Comparison of ENCODE assay signal across 1 cellular context in genomic region chr10:97578171-97578844, GRCh38.
TF ChIP-seq lines count a peak whose summit lies in the region.

No MANE protein-coding gene starts in this region.

TF ChIP-seq in GM12878, 131 proteins besides CTCF, POLR2A, EP300 and RAD21:
- no peak for TF ChIP-seq KLF5 (IDR thresholded peaks at IDR 0.05; ENCODE audit: partially characterized antibody)
- no peak for TF ChIP-seq EED (IDR thresholded peaks at IDR 0.05; ENCODE audit: low read depth)
- TF ChIP-seq, protein P1, sequence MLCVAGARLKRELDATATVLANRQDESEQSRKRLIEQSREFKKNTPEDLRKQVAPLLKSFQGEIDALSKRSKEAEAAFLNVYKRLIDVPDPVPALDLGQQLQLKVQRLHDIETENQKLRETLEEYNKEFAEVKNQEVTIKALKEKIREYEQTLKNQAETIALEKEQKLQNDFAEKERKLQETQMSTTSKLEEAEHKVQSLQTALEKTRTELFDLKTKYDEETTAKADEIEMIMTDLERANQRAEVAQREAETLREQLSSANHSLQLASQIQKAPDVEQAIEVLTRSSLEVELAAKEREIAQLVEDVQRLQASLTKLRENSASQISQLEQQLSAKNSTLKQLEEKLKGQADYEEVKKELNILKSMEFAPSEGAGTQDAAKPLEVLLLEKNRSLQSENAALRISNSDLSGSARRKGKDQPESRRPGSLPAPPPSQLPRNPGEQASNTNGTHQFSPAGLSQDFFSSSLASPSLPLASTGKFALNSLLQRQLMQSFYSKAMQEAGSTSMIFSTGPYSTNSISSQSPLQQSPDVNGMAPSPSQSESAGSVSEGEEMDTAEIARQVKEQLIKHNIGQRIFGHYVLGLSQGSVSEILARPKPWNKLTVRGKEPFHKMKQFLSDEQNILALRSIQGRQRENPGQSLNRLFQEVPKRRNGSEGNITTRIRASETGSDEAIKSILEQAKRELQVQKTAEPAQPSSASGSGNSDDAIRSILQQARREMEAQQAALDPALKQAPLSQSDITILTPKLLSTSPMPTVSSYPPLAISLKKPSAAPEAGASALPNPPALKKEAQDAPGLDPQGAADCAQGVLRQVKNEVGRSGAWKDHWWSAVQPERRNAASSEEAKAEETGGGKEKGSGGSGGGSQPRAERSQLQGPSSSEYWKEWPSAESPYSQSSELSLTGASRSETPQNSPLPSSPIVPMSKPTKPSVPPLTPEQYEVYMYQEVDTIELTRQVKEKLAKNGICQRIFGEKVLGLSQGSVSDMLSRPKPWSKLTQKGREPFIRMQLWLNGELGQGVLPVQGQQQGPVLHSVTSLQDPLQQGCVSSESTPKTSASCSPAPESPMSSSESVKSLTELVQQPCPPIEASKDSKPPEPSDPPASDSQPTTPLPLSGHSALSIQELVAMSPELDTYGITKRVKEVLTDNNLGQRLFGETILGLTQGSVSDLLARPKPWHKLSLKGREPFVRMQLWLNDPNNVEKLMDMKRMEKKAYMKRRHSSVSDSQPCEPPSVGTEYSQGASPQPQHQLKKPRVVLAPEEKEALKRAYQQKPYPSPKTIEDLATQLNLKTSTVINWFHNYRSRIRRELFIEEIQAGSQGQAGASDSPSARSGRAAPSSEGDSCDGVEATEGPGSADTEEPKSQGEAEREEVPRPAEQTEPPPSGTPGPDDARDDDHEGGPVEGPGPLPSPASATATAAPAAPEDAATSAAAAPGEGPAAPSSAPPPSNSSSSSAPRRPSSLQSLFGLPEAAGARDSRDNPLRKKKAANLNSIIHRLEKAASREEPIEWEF (IDR thresholded peaks at IDR 0.05; ENCODE audit: insufficient replicate concordance, low read depth, low read length) = no peak
- no peak for TF ChIP-seq NFXL1 (IDR thresholded peaks at IDR 0.05; ENCODE audit: borderline replicate concordance)
- TF ChIP-seq ATF7 (IDR thresholded peaks at IDR 0.05; ENCODE audit: low read depth) = no peak
- TF ChIP-seq CBX3 (IDR thresholded peaks at IDR 0.05; ENCODE audit: borderline replicate concordance, low read depth) = no peak
- TF ChIP-seq BCL11A (IDR thresholded peaks at IDR 0.05; ENCODE audit: low read depth, low read length) = no peak
- TF ChIP-seq, protein P2, sequence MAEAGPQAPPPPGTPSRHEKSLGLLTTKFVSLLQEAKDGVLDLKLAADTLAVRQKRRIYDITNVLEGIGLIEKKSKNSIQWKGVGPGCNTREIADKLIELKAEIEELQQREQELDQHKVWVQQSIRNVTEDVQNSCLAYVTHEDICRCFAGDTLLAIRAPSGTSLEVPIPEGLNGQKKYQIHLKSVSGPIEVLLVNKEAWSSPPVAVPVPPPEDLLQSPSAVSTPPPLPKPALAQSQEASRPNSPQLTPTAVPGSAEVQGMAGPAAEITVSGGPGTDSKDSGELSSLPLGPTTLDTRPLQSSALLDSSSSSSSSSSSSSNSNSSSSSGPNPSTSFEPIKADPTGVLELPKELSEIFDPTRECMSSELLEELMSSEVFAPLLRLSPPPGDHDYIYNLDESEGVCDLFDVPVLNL (IDR thresholded peaks at IDR 0.05; ENCODE audit: low read depth, low read length) = no peak
- no peak for TF ChIP-seq SP1 (IDR thresholded peaks at IDR 0.05; ENCODE audit: low read depth, low read length)
- TF ChIP-seq SPI1 (IDR thresholded peaks at IDR 0.05; ENCODE audit: borderline replicate concordance, insufficient read depth, low read depth, low read length) = no peak
- no peak for TF ChIP-seq DPF2 (IDR thresholded peaks at IDR 0.05)
- TF ChIP-seq FOS (IDR thresholded peaks at IDR 0.05; ENCODE audit: borderline replicate concordance, extremely low read depth, insufficient read length) = no peak
- TF ChIP-seq HCFC1 (IDR thresholded peaks at IDR 0.05; ENCODE audit: low read length) = no peak
- TF ChIP-seq STAT3 (IDR thresholded peaks at IDR 0.05; ENCODE audit: low read depth, low read length) = no peak
- no peak for TF ChIP-seq IKZF1 (conservative IDR thresholded peaks at IDR 0.05)
- no peak for TF ChIP-seq RELA (IDR thresholded peaks at IDR 0.05; ENCODE audit: borderline replicate concordance, partially characterized antibody)
- no peak for TF ChIP-seq ZBED1 (IDR thresholded peaks at IDR 0.05; ENCODE audit: borderline replicate concordance)
